Comparison of ENCODE assay signal across 8 cellular contexts in the genomic region with DNA sequence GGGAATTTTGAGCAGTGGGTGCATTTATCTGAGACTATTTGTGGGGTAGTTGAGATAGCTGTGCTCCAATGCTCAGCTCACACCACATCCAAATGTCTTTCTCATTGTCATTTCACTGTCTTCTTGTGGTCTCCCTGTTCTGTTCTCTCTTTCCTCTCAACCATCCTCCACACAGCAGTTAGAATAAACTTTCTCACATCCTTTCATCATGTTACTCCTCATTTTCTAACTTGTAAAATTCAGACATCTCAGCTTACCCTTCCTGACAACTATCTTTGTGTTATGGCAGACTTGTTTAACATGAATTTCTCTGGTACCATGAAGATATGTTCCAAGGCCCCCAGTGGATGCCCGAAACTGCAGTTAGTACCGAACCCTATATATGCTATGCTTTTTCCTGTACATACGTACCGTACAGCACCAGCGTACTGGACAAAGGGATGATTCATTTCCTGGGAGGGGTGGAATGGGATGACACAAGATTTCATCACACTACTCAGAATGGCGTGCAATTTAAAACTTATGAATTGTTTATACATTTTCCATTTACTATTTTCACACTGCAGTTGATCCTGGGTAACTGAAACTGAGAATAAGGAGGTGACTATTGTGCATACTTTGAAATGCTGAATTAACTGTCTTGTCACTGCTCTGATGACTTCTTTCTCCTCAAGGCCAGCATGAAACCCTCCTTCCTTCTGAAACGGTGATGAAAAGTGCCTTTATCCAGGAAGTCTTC.
A peak's percentile ranks its signal among the peaks of the same experiment; 100 is the strongest.
DNase-seq lines count a peak whose midpoint lies in the region; ATAC-seq and TF ChIP-seq lines count a peak whose summit lies in the region.
"Had no signal": no experiment of that assay in that cellular context is flagged by ENCODE, and none has a peak within 500 bp of the region (broad histone marks: within the 10 kb centered on the region; RNA-seq: fewer than 3 reads in every experiment).

No MANE protein-coding gene starts in this region.

- no peak overlapping the region for H2BK15ac ChIP-seq in neuronal stem cell (ENCODE audit: low read length)

- H3K27me3 ChIP-seq in neuronal stem cell (ENCODE audit: control insufficient read depth in 3 of 3, insufficient read depth in 3 of 3, low read depth in 1 of 3, low read length in 3 of 3), result no peaks in the 10 kb centered on the region
- H3K27me3 ChIP-seq: heart right ventricle had no signal

- ATAC-seq in SK-N-SH treated with all-trans-retinoic acid at 6 μM for 48 hours, result peak; percentile 72

- H3K9me3 ChIP-seq in neuronal stem cell (replicated peaks in 1 of 2; ENCODE audit: control insufficient read depth in 2 of 2, insufficient read depth in 1 of 2, low read depth in 1 of 2, low read length in 2 of 2), result no peaks in the 10 kb centered on the region

- H3K4me3 Mint-ChIP-seq in progenitor cell of endocrine pancreas (ENCODE audit: low read depth), result no peak overlapping the region

- no peak overlapping the region for H3K14ac ChIP-seq in neuronal stem cell (ENCODE audit: low read length)

- H2BK12ac ChIP-seq in neuronal stem cell (ENCODE audit: low read length), result no peak overlapping the region

- H3K27ac ChIP-seq in neuronal stem cell (replicated peaks; ENCODE audit: low read length), result no peak overlapping the region

- no peak overlapping the region for H3K27ac Mint-ChIP-seq in progenitor cell of endocrine pancreas

- no peak overlapping the region for H3K23ac ChIP-seq in neuronal stem cell (ENCODE audit: low read depth, low read length, poor library complexity)

- H2AFZ ChIP-seq in neuronal stem cell (ENCODE audit: low read length), result no peak overlapping the region

- no peaks in the 10 kb centered on the region for H3K36me3 ChIP-seq in neuronal stem cell (replicated peaks in 1 of 2; ENCODE audit: control insufficient read depth in 2 of 2, insufficient read depth in 2 of 2, low read length in 2 of 2)
- H3K36me3 ChIP-seq: heart right ventricle had no signal

- DNase-seq in HT1080 (ENCODE audit: low read depth), result peak; percentile 83
- DNase-seq in choroid plexus epithelial cell (ENCODE audit: low read depth), result peak; percentile 94
- peak in 2 of 3 experiments; percentile 24 to 39 for DNase-seq in stimulated activated CD4-positive, alpha-beta T cell treated with anti-CD3 and anti-CD28 coated beads, TNF-alpha, amount 100 ng/mL, for 24 hours (ENCODE audit: low read depth in 3 of 3)
- no peak for DNase-seq in activated effector memory CD4-positive, alpha-beta T cell treated with Interleukin-2 at 50 U/mL for 16 hours
- no peak for DNase-seq in progenitor cell of endocrine pancreas (ENCODE audit: low spot score, unreplicated experiment)
- DNase-seq in neuronal stem cell (ENCODE audit: low spot score), result no peak
- DNase-seq: heart right ventricle had no signal

- H2AK5ac ChIP-seq in neuronal stem cell (ENCODE audit: low read depth, low read length), result no peak overlapping the region

- H3K4me2 ChIP-seq in neuronal stem cell (ENCODE audit: insufficient read depth, low read length, poor library complexity, severe bottlenecking), result no peak overlapping the region

- TF ChIP-seq CTCF in choroid plexus epithelial cell (conservative IDR thresholded peaks at IDR 0.05; ENCODE audit: low read depth, low read length) (no peak), progenitor cell of endocrine pancreas (IDR thresholded peaks at IDR 0.05; ENCODE audit: unreplicated experiment) (no peak)

- H3K9me3 Mint-ChIP-seq in progenitor cell of endocrine pancreas (ENCODE audit: low read depth), result peaks cover 7% of the 10 kb centered on the region

- H3K4me3 ChIP-seq in choroid plexus epithelial cell (ENCODE audit: low read depth, low read length), result no peak overlapping the region
- H3K4me3 ChIP-seq in neuronal stem cell (ENCODE audit: low read length in 2 of 2), result no peak overlapping the region
- H3K4me3 ChIP-seq: heart right ventricle had no signal

- H2BK120ac ChIP-seq in neuronal stem cell (ENCODE audit: low read depth, low read length), result no peak overlapping the region

- H3K36me3 Mint-ChIP-seq in progenitor cell of endocrine pancreas (ENCODE audit: insufficient read depth), result peaks cover 6% of the 10 kb centered on the region

- H3K4me1 Mint-ChIP-seq in progenitor cell of endocrine pancreas (ENCODE audit: low read depth), result no peaks in the 10 kb centered on the region

- H4K91ac ChIP-seq in neuronal stem cell (ENCODE audit: low read depth, low read length, poor library complexity), result no peak overlapping the region

- H4K8ac ChIP-seq in neuronal stem cell (ENCODE audit: low read depth, low read length), result no peak overlapping the region

- no peak overlapping the region for H3K18ac ChIP-seq in neuronal stem cell (ENCODE audit: low read length)

- H3K4ac ChIP-seq in neuronal stem cell (ENCODE audit: low read length), result no peak overlapping the region

- H3K9ac ChIP-seq in neuronal stem cell (ENCODE audit: low read depth, low read length, poor library complexity), result no peak overlapping the region

- H2BK5ac ChIP-seq in neuronal stem cell (ENCODE audit: low read length), result no peak overlapping the region

- H3K79me1 ChIP-seq in neuronal stem cell (ENCODE audit: low read depth, low read length), result no peaks in the 10 kb centered on the region

- H3K27me3 Mint-ChIP-seq in progenitor cell of endocrine pancreas, result no peaks in the 10 kb centered on the region

- WGBS in neuronal stem cell (ENCODE audit: extremely low coverage in 2 of 2, insufficient read length in 2 of 2, insufficient replicate concordance in 1 of 2), 2 donors, result no CpG with 5 or more reads among the region's 7 CpGs

- no peaks in the 10 kb centered on the region for H3K4me1 ChIP-seq in neuronal stem cell (ENCODE audit: control insufficient read depth in 2 of 2, insufficient read depth in 1 of 2, low read depth in 1 of 2, low read length in 2 of 2)

TF ChIP-seq in SK-N-SH treated with all-trans-retinoic acid at 6 μM for 48 hours, 23 proteins besides CTCF, POLR2A, EP300 and RAD21:
- TF ChIP-seq, protein P1, sequence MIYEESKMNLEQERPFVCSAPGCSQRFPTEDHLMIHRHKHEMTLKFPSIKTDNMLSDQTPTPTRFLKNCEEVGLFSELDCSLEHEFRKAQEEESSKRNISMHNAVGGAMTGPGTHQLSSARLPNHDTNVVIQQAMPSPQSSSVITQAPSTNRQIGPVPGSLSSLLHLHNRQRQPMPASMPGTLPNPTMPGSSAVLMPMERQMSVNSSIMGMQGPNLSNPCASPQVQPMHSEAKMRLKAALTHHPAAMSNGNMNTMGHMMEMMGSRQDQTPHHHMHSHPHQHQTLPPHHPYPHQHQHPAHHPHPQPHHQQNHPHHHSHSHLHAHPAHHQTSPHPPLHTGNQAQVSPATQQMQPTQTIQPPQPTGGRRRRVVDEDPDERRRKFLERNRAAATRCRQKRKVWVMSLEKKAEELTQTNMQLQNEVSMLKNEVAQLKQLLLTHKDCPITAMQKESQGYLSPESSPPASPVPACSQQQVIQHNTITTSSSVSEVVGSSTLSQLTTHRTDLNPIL (CRISPR knock-in tag; IDR thresholded peaks at IDR 0.05; ENCODE audit: low read depth), result no peak
- TF ChIP-seq ZFP3 (CRISPR knock-in tag; IDR thresholded peaks at IDR 0.05) (no peak), GLIS3 (CRISPR knock-in tag; IDR thresholded peaks at IDR 0.05) (no peak), ZC3H10 (CRISPR knock-in tag; IDR thresholded peaks at IDR 0.05) (no peak), ZNF70 (CRISPR knock-in tag; IDR thresholded peaks at IDR 0.05) (no peak), ZFP30 (CRISPR knock-in tag; IDR thresholded peaks at IDR 0.05) (no peak), TCF4 (CRISPR knock-in tag; IDR thresholded peaks at IDR 0.05; ENCODE audit: borderline replicate concordance) (no peak)
- TF ChIP-seq, protein P2, sequence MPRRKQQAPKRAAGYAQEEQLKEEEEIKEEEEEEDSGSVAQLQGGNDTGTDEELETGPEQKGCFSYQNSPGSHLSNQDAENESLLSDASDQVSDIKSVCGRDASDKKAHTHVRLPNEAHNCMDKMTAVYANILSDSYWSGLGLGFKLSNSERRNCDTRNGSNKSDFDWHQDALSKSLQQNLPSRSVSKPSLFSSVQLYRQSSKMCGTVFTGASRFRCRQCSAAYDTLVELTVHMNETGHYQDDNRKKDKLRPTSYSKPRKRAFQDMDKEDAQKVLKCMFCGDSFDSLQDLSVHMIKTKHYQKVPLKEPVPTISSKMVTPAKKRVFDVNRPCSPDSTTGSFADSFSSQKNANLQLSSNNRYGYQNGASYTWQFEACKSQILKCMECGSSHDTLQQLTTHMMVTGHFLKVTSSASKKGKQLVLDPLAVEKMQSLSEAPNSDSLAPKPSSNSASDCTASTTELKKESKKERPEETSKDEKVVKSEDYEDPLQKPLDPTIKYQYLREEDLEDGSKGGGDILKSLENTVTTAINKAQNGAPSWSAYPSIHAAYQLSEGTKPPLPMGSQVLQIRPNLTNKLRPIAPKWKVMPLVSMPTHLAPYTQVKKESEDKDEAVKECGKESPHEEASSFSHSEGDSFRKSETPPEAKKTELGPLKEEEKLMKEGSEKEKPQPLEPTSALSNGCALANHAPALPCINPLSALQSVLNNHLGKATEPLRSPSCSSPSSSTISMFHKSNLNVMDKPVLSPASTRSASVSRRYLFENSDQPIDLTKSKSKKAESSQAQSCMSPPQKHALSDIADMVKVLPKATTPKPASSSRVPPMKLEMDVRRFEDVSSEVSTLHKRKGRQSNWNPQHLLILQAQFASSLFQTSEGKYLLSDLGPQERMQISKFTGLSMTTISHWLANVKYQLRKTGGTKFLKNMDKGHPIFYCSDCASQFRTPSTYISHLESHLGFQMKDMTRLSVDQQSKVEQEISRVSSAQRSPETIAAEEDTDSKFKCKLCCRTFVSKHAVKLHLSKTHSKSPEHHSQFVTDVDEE (CRISPR knock-in tag; IDR thresholded peaks at IDR 0.05), result no peak
TF ChIP-seq in SK-N-SH treated with all-trans-retinoic acid at 6 μM for 48 hours: peak in this region for 0.

Comparison
In these comparisons a context has a peak if more than half of its experiments do, and no peak if none do; other contexts are left out.
1. DNase-seq: peak in HT1080 (single experiment), choroid plexus epithelial cell (single experiment) and stimulated activated CD4-positive, alpha-beta T cell treated with anti-CD3 and anti-CD28 coated beads, TNF-alpha, amount 100 ng/mL, for 24 hours (2 of 3); none in activated effector memory CD4-positive, alpha-beta T cell treated with Interleukin-2 at 50 U/mL for 16 hours (single experiment), progenitor cell of endocrine pancreas (single experiment) and neuronal stem cell (single experiment).